ENCODE assay signal across 20 cellular contexts in genomic region chr3:169545606-169546005, GRCh38.
A peak's percentile ranks its signal among the peaks of the same experiment; 100 is the strongest.
DNase-seq lines count a peak whose midpoint lies in the region; ATAC-seq, FAIRE-seq and TF ChIP-seq lines count a peak whose summit lies in the region.
"Had no signal": no experiment of that assay in that cellular context is flagged by ENCODE, and none has a peak within 500 bp of the region (broad histone marks: within the 10 kb centered on the region; RNA-seq: fewer than 3 reads in every experiment).

No MANE protein-coding gene starts in this region.

- TF ChIP-seq EP300 in H1 (IDR thresholded peaks at IDR 0.05; ENCODE audit: borderline replicate concordance in 1 of 2, low read depth in 2 of 2, low read length in 2 of 2): no peak

- no peak overlapping the region for H3K14ac ChIP-seq in H1 (ENCODE audit: insufficient read length)

- no peak for FAIRE-seq in H1 (lab: Jason Lieb, UNC)

- no peak overlapping the region for H2BK5ac ChIP-seq in H1 (ENCODE audit: low read depth, low read length)

- H3K56ac ChIP-seq in H1 (replicated peaks; ENCODE audit: insufficient read length, low read depth, low read length): no peak overlapping the region

- H3K4ac ChIP-seq in H1 (replicated peaks; ENCODE audit: insufficient read length, low read depth, low read length): no peak overlapping the region

- no peaks in the 10 kb centered on the region for H3K36me3 ChIP-seq in SJCRH30
- H3K36me3 ChIP-seq in H1 (ENCODE audit: control insufficient read depth in 2 of 4, insufficient read depth in 4 of 4, low read length in 3 of 4): no peaks in the 10 kb centered on the region
- no peaks in the 10 kb centered on the region for H3K36me3 ChIP-seq in thyroid gland

- CTCF ChIA-PET in H1 (lab: Charles Lee; ENCODE audit: partially characterized antibody): no interaction called here

- 74% methylated on average over 2 of the region's 2 CpGs; no CpG with 5 or more reads in 1 of the 2 experiments for WGBS in H1 (ENCODE audit: extremely low coverage in 1 of 2, insufficient coverage in 1 of 2, insufficient read length in 1 of 2, insufficient replicate concordance in 2 of 2, low coverage in 1 of 2, low lambda C conversion rate in 2 of 2, missing lambda C conversion rate in 1 of 2), 2 experiments
- WGBS in thyroid gland, 2 donors: 76 to 81% methylated on average over 2 of the region's 2 CpGs

- H3K9ac ChIP-seq in H1 (replicated peaks in 1 of 4; ENCODE audit: extremely low read depth in 1 of 4, low read depth in 3 of 4, low read length in 3 of 4): no peak overlapping the region

- no peak for TF ChIP-seq RAD21 in H1 (IDR thresholded peaks at IDR 0.05 in 1 of 2, conservative IDR thresholded peaks at IDR 0.05 in 1 of 2; ENCODE audit: low read depth in 2 of 2, low read length in 2 of 2)

- no peaks in the 10 kb centered on the region for H3K79me1 ChIP-seq in H1 (ENCODE audit: low read depth, low read length)

- H2BK120ac ChIP-seq in H1 (replicated peaks; ENCODE audit: low read depth, low read length): no peak overlapping the region

- no peak overlapping the region for H2BK12ac ChIP-seq in H1 (ENCODE audit: low read depth, low read length)

- H3K18ac ChIP-seq in H1 (ENCODE audit: extremely low read depth, low read length): no peak overlapping the region

- H2AK5ac ChIP-seq in H1 (ENCODE audit: low read depth, low read length): no peak overlapping the region

- H3K27ac ChIP-seq in SJCRH30 (no peak overlapping the region), H1 (ENCODE audit: low read depth, low read length) (no peak overlapping the region), thyroid gland (no peak overlapping the region)
- H3K27ac ChIP-seq: 22Rv1 had no signal

- H3K79me2 ChIP-seq in H1 (ENCODE audit: control insufficient read depth in 1 of 2, insufficient read depth in 2 of 2, low read length in 2 of 2): no peaks in the 10 kb centered on the region

- H3K4me3 ChIP-seq in SJCRH30: no peak overlapping the region
- no peak overlapping the region for H3K4me3 ChIP-seq in H1 (ENCODE audit: extremely low read depth in 1 of 4, insufficient read depth in 2 of 4, low read depth in 3 of 4, low read length in 4 of 4)
- no peak overlapping the region for H3K4me3 ChIP-seq in thyroid gland (replicated peaks in 1 of 3)

- no peak overlapping the region for H4K8ac ChIP-seq in H1 (ENCODE audit: extremely low read depth, insufficient read depth, low read length)

- TF ChIP-seq CTCF in H1 (IDR thresholded peaks at IDR 0.05; ENCODE audit: control extremely low read depth in 1 of 3, insufficient read depth in 1 of 3, low read depth in 1 of 3, low read length in 3 of 3) (no peak), thyroid gland (IDR thresholded peaks at IDR 0.05) (no peak)

- no peaks in the 10 kb centered on the region for H3K23me2 ChIP-seq in H1 (ENCODE audit: low read depth, low read length)

- H4K91ac ChIP-seq in H1 (replicated peaks; ENCODE audit: insufficient read length, low read length): no peak overlapping the region

- H2BK20ac ChIP-seq in H1 (ENCODE audit: low read length): no peak overlapping the region

- 0 out of 2 replicates have a peak overlapping the region, but pooled peaks have one; percentile 27 for H2AFZ ChIP-seq in H1 (ENCODE audit: low read length)

- no peaks in the 10 kb centered on the region; the same call in 1 of the 2 replicates for H3K9me3 ChIP-seq in SJCRH30 (replicated peaks)
- H3K9me3 ChIP-seq in H1 (ENCODE audit: insufficient read depth in 2 of 2, low read depth in 1 of 2, low read length in 1 of 2): no peaks in the 10 kb centered on the region
- H3K9me3 ChIP-seq in thyroid gland: no peaks in the 10 kb centered on the region

- H3K27me3 ChIP-seq in SJCRH30 (no peaks in the 10 kb centered on the region), H1 (replicated peaks in 1 of 4; ENCODE audit: control insufficient read depth in 3 of 4, extremely low read depth in 1 of 4, insufficient read depth in 3 of 4, low read length in 3 of 4) (no peaks in the 10 kb centered on the region; a peak in 1 of 7 replicates), thyroid gland (no peaks in the 10 kb centered on the region)

- intact Hi-C loops in thyroid gland (cut with DNase I): no loop called here

- no peak overlapping the region for H2BK15ac ChIP-seq in H1 (ENCODE audit: low read length)

- H3K4me1 ChIP-seq in SJCRH30 (peaks cover 12% of the 10 kb centered on the region), H1 (replicated peaks in 1 of 4; ENCODE audit: control insufficient read depth in 3 of 4, insufficient read depth in 4 of 4, low read length in 3 of 4) (peaks cover 0 to 4% (median 0%) of the 10 kb centered on the region in 4 experiments; a peak in 1 of 7 replicates), thyroid gland (peaks cover 11 to 24% of the 10 kb centered on the region in 2 donors)

- DNase-seq in DMS 273 (lab: John Stamatoyannopoulos, UW; ENCODE audit: unreplicated experiment): peak; percentile 23
- no peak for DNase-seq in DMS 273 treated with DMSO at 0.1 percent for 48 hours (lab: John Stamatoyannopoulos, UW)
- DNase-seq in SJCRH30: peak; percentile 13 to 30
- DNase-seq in H1 (ENCODE audit: low read depth in 1 of 2, low spot score in 2 of 2): no peak
- peak; percentile 12 to 27 for DNase-seq in thyroid gland
- DNase-seq in amniotic stem cell (lab: John Stamatoyannopoulos, UW): no peak
- DNase-seq: AML-193, GDM1, GOT3, HFFc6, KG1, NCI-H1436, NCI-H1930, NCI-H2171 treated with DMSO at 0.1 percent for 48 hours, NCI-H446 treated with DMSO at 0.1 percent for 48 hours, NCI-H748 treated with DMSO at 0.1 percent for 48 hours, SIG-M5 had no signal

- H4K5ac ChIP-seq in H1 (ENCODE audit: insufficient read length, low read depth, low read length): no peak overlapping the region

- H3K4me2 ChIP-seq in H1 (ENCODE audit: insufficient read depth in 1 of 2, low read depth in 2 of 2, low read length in 2 of 2): no peak overlapping the region

- TF ChIP-seq POLR2A in H1 (IDR thresholded peaks at IDR 0.05; ENCODE audit: control extremely low read depth in 1 of 2, low read depth in 2 of 2, low read length in 2 of 2) (no peak), thyroid gland (IDR thresholded peaks at IDR 0.05) (no peak), GM18505 (IDR thresholded peaks at IDR 0.05; ENCODE audit: borderline replicate concordance, extremely low read depth, insufficient read depth, insufficient read length) (no peak)

- ATAC-seq in HG03039 (IDR thresholded peaks at IDR 0.05; ENCODE audit: unreplicated experiment) (no peak), GM18505 (IDR thresholded peaks at IDR 0.05; ENCODE audit: unreplicated experiment) (no peak)

- H3K23ac ChIP-seq in H1 (ENCODE audit: insufficient read length): no peak overlapping the region

- POLR2A ChIA-PET in H1 (lab: Charles Lee; ENCODE audit: partially characterized antibody): no interaction called here

- H4K20me1 ChIP-seq in H1 (replicated peaks in 1 of 2; ENCODE audit: control insufficient read depth in 1 of 2, insufficient read depth in 2 of 2, low read length in 2 of 2): no peaks in the 10 kb centered on the region

TF ChIP-seq in H1, 55 proteins besides CTCF, POLR2A, EP300 and RAD21:
- TF ChIP-seq HDAC2 (IDR thresholded peaks at IDR 0.05; ENCODE audit: borderline replicate concordance in 1 of 2, low read depth in 2 of 2, low read length in 2 of 2): no peak
- no peak for TF ChIP-seq RBBP5 (IDR thresholded peaks at IDR 0.05; ENCODE audit: borderline replicate concordance, low read depth, low read length)
- no peak for TF ChIP-seq CHD2 (IDR thresholded peaks at IDR 0.05; ENCODE audit: low read length)
- TF ChIP-seq EGR1 (IDR thresholded peaks at IDR 0.05; ENCODE audit: borderline replicate concordance, low read depth, low read length): no peak
- TF ChIP-seq CTBP2 (IDR thresholded peaks at IDR 0.05; ENCODE audit: borderline replicate concordance, insufficient read depth, insufficient read length, low read length): no peak
- TF ChIP-seq POU5F1 (IDR thresholded peaks at IDR 0.05; ENCODE audit: low read depth, low read length): no peak
- no peak for TF ChIP-seq SIRT6 (IDR thresholded peaks at IDR 0.05; ENCODE audit: low read length)
- TF ChIP-seq RNF2 (IDR thresholded peaks at IDR 0.05; ENCODE audit: borderline replicate concordance, low read depth, low read length, missing control alignments, poor library complexity, severe bottlenecking): no peak
- TF ChIP-seq USF2 (IDR thresholded peaks at IDR 0.05; ENCODE audit: low read length): no peak
- TF ChIP-seq CEBPB (IDR thresholded peaks at IDR 0.05; ENCODE audit: low read depth, low read length): no peak
- no peak for TF ChIP-seq SUZ12 (IDR thresholded peaks at IDR 0.05; ENCODE audit: low read length)
- TF ChIP-seq SIX5 (IDR thresholded peaks at IDR 0.05; ENCODE audit: low read depth, low read length): no peak
- TF ChIP-seq KDM1A (IDR thresholded peaks at IDR 0.05; ENCODE audit: borderline replicate concordance, low read length): no peak
- TF ChIP-seq POLR2AphosphoS5 (IDR thresholded peaks at IDR 0.05; ENCODE audit: low read depth, low read length): no peak
- TF ChIP-seq MAFK (IDR thresholded peaks at IDR 0.05; ENCODE audit: low read depth, low read length): no peak
- no peak for TF ChIP-seq SP2 (IDR thresholded peaks at IDR 0.05; ENCODE audit: low read length)
- TF ChIP-seq TAF7 (optimal IDR thresholded peaks at IDR 0.05; ENCODE audit: borderline replicate concordance, low read depth, low read length): no peak

Comparison
In these comparisons a context has a peak if more than half of its experiments do, and no peak if none do; other contexts are left out.
1. DNase-seq: peak in DMS 273 (single experiment), SJCRH30 (2 of 2) and thyroid gland (2 of 2); none in DMS 273 treated with DMSO at 0.1 percent for 48 hours (single experiment), H1 (0 of 2) and amniotic stem cell (single experiment).